ENCODE assay signal across 8 cellular contexts in the genomic region with DNA sequence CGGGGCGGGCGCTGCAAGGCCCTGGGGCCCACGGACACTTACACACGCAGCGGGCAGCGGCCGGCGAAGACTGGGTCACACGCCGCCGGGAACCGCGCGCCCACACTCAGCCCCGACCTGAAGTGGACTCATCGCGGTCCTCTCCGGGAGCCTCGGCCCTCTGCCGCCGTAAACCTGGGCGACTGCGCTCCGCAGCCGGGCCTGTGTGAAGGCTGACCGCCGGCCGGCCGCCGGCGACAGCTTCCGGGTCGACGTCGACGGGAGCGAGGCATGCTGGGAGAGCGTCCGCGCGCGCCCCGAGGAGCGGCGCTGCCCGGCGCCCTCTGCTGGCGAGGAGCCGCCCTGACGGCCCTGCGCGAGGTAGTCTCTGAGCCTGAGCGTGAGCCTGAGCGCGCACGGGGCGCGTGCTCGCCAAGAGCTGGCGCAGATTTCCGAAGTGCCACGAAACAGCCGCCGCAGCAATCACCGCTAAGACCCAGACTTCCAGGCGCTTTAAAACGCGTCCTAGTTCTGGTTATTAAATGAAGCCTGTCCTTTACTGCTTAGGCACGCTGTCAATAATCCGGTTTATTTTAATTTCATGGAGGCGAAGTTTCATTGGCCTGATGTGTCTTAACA. TPM values are rescaled to one million over a fixed set of nuclear protein-coding genes. Genes with fewer than 3 reads are reported as not detected.
DNase-seq lines count a peak whose midpoint lies in the region; ATAC-seq, FAIRE-seq and TF ChIP-seq lines count a peak whose summit lies in the region.

A gene with protein sequence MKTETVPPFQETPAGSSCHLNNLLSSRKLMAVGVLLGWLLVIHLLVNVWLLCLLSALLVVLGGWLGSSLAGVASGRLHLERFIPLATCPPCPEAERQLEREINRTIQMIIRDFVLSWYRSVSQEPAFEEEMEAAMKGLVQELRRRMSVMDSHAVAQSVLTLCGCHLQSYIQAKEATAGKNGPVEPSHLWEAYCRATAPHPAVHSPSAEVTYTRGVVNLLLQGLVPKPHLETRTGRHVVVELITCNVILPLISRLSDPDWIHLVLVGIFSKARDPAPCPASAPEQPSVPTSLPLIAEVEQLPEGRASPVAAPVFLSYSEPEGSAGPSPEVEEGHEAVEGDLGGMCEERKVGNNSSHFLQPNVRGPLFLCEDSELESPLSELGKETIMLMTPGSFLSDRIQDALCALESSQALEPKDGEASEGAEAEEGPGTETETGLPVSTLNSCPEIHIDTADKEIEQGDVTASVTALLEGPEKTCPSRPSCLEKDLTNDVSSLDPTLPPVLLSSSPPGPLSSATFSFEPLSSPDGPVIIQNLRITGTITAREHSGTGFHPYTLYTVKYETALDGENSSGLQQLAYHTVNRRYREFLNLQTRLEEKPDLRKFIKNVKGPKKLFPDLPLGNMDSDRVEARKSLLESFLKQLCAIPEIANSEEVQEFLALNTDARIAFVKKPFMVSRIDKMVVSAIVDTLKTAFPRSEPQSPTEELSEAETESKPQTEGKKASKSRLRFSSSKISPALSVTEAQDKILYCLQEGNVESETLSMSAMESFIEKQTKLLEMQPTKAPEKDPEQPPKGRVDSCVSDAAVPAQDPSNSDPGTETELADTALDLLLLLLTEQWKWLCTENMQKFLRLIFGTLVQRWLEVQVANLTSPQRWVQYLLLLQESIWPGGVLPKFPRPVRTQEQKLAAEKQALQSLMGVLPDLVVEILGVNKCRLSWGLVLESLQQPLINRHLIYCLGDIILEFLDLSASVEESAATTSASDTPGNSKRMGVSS (minus strand): TSS at position 242 of the 618 bp plus-strand sequence. CDS start 540 bp downstream, outside the sequence.

- no peaks in the 10 kb centered on the region for H3K9me3 ChIP-seq in upper lobe of right lung

- DNase-seq in GM12892 (ENCODE audit: insufficient read length) = peak; percentile 90
- DNase-seq in NCI-H128 (lab: John Stamatoyannopoulos, UW; ENCODE audit: unreplicated experiment) = peak; percentile 57
- peak; percentile 85 for DNase-seq in amniotic epithelial cell (ENCODE audit: low read depth)
- peak; percentile 94 for DNase-seq in left cardiac atrium
- DNase-seq in progenitor cell of endocrine pancreas (ENCODE audit: low spot score, unreplicated experiment) = peak; percentile 87
- peak; percentile 97 for DNase-seq in upper lobe of right lung

- peaks cover 38% of the 10 kb centered on the region for H3K27me3 Mint-ChIP-seq in progenitor cell of endocrine pancreas

- peaks cover 24% of the 10 kb centered on the region for H3K36me3 ChIP-seq in upper lobe of right lung

- peak within 1 kb of the TSS; percentile 80 for H3K4me3 Mint-ChIP-seq in progenitor cell of endocrine pancreas (ENCODE audit: low read depth)

- FAIRE-seq in GM12892 (lab: Jason Lieb, UNC) = peak; percentile 100

- peaks cover 8% of the 10 kb centered on the region for H3K36me3 Mint-ChIP-seq in progenitor cell of endocrine pancreas (ENCODE audit: insufficient read depth)

- peak within 1 kb of the TSS; percentile 98 for H3K4me3 ChIP-seq in upper lobe of right lung

- H3K27ac ChIP-seq in upper lobe of right lung = peak within 1 kb of the TSS; percentile 96

- H3K4me1 ChIP-seq in upper lobe of right lung = peaks cover 18% of the 10 kb centered on the region

- H3K27me3 ChIP-seq in upper lobe of right lung = no peaks in the 10 kb centered on the region

- TF ChIP-seq CTCF in progenitor cell of endocrine pancreas (IDR thresholded peaks at IDR 0.05; ENCODE audit: unreplicated experiment) = no peak
- peak; percentile 99 for TF ChIP-seq CTCF in upper lobe of right lung (IDR thresholded peaks at IDR 0.05)

- TF ChIP-seq POLR2A in GM12892 (IDR thresholded peaks at IDR 0.05; ENCODE audit: low read depth, low read length) = peak; percentile 95

- peak within 1 kb of the TSS; percentile 78 for H3K27ac Mint-ChIP-seq in progenitor cell of endocrine pancreas

- peaks cover 10% of the 10 kb centered on the region for H3K4me1 Mint-ChIP-seq in progenitor cell of endocrine pancreas (ENCODE audit: low read depth)

- intact Hi-C loops in T-helper 1 cell treated with Interleukin-12 subunit alpha and Interleukin-12 subunit beta and Interleukin-4 antibody, amounts not matched to agents 30 ng/mL and 1 ng/mL, for 36 hours (cut with micrococcal nuclease) = loop anchor here (1.0 to 5.0 kb wide), 9 partner anchors 22 to 1637 kb away; a partner anchor contains a TSS
- intact Hi-C loops in left cardiac atrium (cut with DNase I) = no loop called here
- intact Hi-C loops in upper lobe of right lung (cut with DNase I) = no loop called here

- H3K9me3 Mint-ChIP-seq in progenitor cell of endocrine pancreas (ENCODE audit: low read depth) = no peaks in the 10 kb centered on the region

- ATAC-seq in HG02759 (IDR thresholded peaks at IDR 0.05; ENCODE audit: unreplicated experiment) = peak; percentile 100
- ATAC-seq in left cardiac atrium = peak; percentile 99
- ATAC-seq in upper lobe of right lung = peak; percentile 100

RNA-seq across cellular contexts. Expression of the gene that starts here (rescaled TPM):
- 19.9 TPM for polyA plus RNA-seq in GM12892 (2012; ENCODE audit: missing spikeins)
- 58.0 TPM in 2 replicates for total RNA-seq in T-helper 1 cell treated with Interleukin-12 subunit alpha and Interleukin-12 subunit beta and Interleukin-4 antibody, amounts not matched to agents 30 ng/mL and 1 ng/mL, for 36 hours
- total RNA-seq in left cardiac atrium (10 to 100 TPM; 46.8 to 47.7 TPM), progenitor cell of endocrine pancreas (55.8 and 56.3 TPM in 2 replicates), upper lobe of right lung (72.2 TPM)

Comparison
In these comparisons a context has a peak if more than half of its experiments do, and no peak if none do; other contexts are left out.
1. Peak in every context shown above with its lines: DNase-seq, ATAC-seq, H3K4me3 ChIP-seq and H3K27ac ChIP-seq.